ENCODE assay signal across 1 cellular context in genomic region chr4:40617903-40618302, GRCh38.
TF ChIP-seq lines count a peak whose summit lies in the region.

No MANE protein-coding gene starts in this region.

TF ChIP-seq in SK-N-SH, 30 proteins besides CTCF, POLR2A, EP300 and RAD21 (continued from another document):
- TF ChIP-seq PBX3 (IDR thresholded peaks at IDR 0.05): no peak
- TF ChIP-seq IRF3 (IDR thresholded peaks at IDR 0.05; ENCODE audit: low read depth, low read length): no peak
- TF ChIP-seq TEAD4 (IDR thresholded peaks at IDR 0.05; ENCODE audit: borderline replicate concordance, insufficient read depth): no peak
- TF ChIP-seq EZH2phosphoT487 (IDR thresholded peaks at IDR 0.05; ENCODE audit: borderline replicate concordance, low read depth): no peak
